In genomic region chr7:29113384-29114102, GRCh38 we compare ENCODE assay signal across 9 cellular contexts. TPM values are rescaled to one million over a fixed set of nuclear protein-coding genes. Genes with fewer than 3 reads are reported as not detected.
DNase-seq lines count a peak whose midpoint lies in the region; ATAC-seq and TF ChIP-seq lines count a peak whose summit lies in the region.
"Had no signal": no experiment of that assay in that cellular context is flagged by ENCODE, and none has a peak within 500 bp of the region (broad histone marks: within the 10 kb centered on the region; RNA-seq: fewer than 3 reads in every experiment).

No MANE protein-coding gene starts in this region.

- intact Hi-C loops in right lobe of liver (cut with DNase I): no loop called here

- DNase-seq in NCI-H2107 treated with DMSO at 0.1 percent for 48 hours (lab: John Stamatoyannopoulos, UW; ENCODE audit: unreplicated experiment): peak; percentile 12
- DNase-seq in NCI-H2107 (lab: John Stamatoyannopoulos, UW): no peak
- DNase-seq in LoVo (ENCODE audit: low spot score): peak; percentile 80
- no peak for DNase-seq in astrocyte of the cerebellum (ENCODE audit: low read depth)
- no peak for DNase-seq in right lobe of liver
- DNase-seq in amniotic stem cell (lab: John Stamatoyannopoulos, UW): no peak
- no peak for DNase-seq in NCI-H1105 treated with DMSO at 0.1 percent for 48 hours (lab: John Stamatoyannopoulos, UW)
- DNase-seq: right cardiac atrium had no signal

- 35% methylated on average over 3 of the region's 5 CpGs for WGBS in right lobe of liver (ENCODE audit: insufficient coverage, low coverage, low lambda C conversion rate, missing lambda C conversion rate)

- TF ChIP-seq CTCF in astrocyte of the cerebellum (IDR thresholded peaks at IDR 0.05; ENCODE audit: low read depth, low read length, missing control alignments) (peak; percentile 36), right lobe of liver (IDR thresholded peaks at IDR 0.05) (peak; percentile 36 to 54 (median 39))

- H3K9me3 ChIP-seq in right lobe of liver: no peaks in the 10 kb centered on the region

- ATAC-seq in right lobe of liver (peak; percentile 72 to 78 (median 76)), GM21825 (IDR thresholded peaks at IDR 0.05; ENCODE audit: unreplicated experiment) (no peak)

- no peak overlapping the region for H3K27ac ChIP-seq in right lobe of liver

- H3K4me3 ChIP-seq in astrocyte of the cerebellum (ENCODE audit: low read depth, low read length) (no peak overlapping the region), right lobe of liver (no peak overlapping the region)

- H3K4me1 ChIP-seq in right lobe of liver: no peaks in the 10 kb centered on the region

- no peaks in the 10 kb centered on the region for H3K36me3 ChIP-seq in right lobe of liver

- no peaks in the 10 kb centered on the region for H3K27me3 ChIP-seq in right lobe of liver

- no peak for TF ChIP-seq POLR2A in right lobe of liver (IDR thresholded peaks at IDR 0.05)

- in situ Hi-C loops in astrocyte of the cerebellum (cut with HindIII; ENCODE audit: low sequenced_read_pairs): no loop called here

RNA-seq across cellular contexts. Expression of gene CPVL, which starts 32.8 kb away (rescaled TPM):
- 10 to 100 TPM in 2 of 6 experiments, 1 to 10 TPM in 4; 6.2 to 23.4 (median 8.8) TPM for total RNA-seq in right lobe of liver

Comparison
In these comparisons a context has a peak if more than half of its experiments do, and no peak if none do; other contexts are left out.
1. DNase-seq: peak in NCI-H2107 treated with DMSO at 0.1 percent for 48 hours (single experiment) and LoVo (single experiment); none in NCI-H2107 (single experiment), astrocyte of the cerebellum (single experiment), right lobe of liver (0 of 3), amniotic stem cell (single experiment) and NCI-H1105 treated with DMSO at 0.1 percent for 48 hours (single experiment).